14 cellular contexts compared by ENCODE assay signal in the genomic region with DNA sequence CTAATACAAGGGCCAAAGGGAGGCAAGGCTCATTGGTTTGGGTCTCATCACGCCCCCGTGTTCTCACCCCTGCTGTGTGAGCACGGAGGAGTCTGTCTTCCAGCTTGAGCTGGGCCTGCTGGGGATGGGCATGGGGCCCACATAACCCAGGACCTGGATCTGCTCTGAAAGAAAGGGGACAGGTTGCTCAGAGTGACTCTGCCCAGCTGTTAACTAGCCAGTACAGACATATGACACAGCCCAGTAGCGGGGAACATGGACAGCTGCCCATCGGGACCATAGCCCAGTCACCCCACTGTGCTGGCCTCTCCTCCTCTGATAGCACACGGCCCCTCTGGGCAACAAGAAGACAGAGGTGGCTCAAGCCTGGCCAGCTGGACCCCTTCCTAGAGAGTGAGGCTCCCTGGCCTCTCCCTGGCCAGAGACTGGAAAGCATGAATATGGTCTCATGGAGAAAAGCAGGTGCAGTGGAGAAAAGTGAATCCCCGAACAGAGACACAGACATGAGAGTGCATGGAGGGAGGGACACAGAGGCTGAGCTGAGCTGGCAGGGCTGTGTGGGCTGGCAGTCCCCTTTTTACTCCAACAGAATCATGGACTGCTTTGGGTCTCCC.
A peak's percentile ranks its signal among the peaks of the same experiment; 100 is the strongest.
DNase-seq lines count a peak whose midpoint lies in the region; TF ChIP-seq lines count a peak whose summit lies in the region.
"Had no signal": no experiment of that assay in that cellular context is flagged by ENCODE, and none has a peak within 500 bp of the region (broad histone marks: within the 10 kb centered on the region; RNA-seq: fewer than 3 reads in every experiment).

No MANE protein-coding gene starts in this region.

- H3K4me1 Mint-ChIP-seq in osteocyte (ENCODE audit: unreplicated experiment), result no peaks in the 10 kb centered on the region
- H3K4me1 Mint-ChIP-seq: GM23338 had no signal

- H3K27ac Mint-ChIP-seq in osteocyte (ENCODE audit: unreplicated experiment), result no peak overlapping the region
- H3K27ac Mint-ChIP-seq: CD4-positive, alpha-beta memory T cell; GM23338 had no signal

- H3K9me3 Mint-ChIP-seq in osteocyte (ENCODE audit: unreplicated experiment), result peaks cover 4% of the 10 kb centered on the region

- DNase-seq in activated effector memory CD4-positive, alpha-beta T cell treated with anti-CD3 and anti-CD28 coated beads, Interleukin-2, amount 50 U/mL, for 16 hours, result peak; percentile 36
- DNase-seq in activated effector memory CD4-positive, alpha-beta T cell treated with Interleukin-2 at 50 U/mL for 16 hours, result no peak
- peak; percentile 5 for DNase-seq in globus pallidus (ENCODE audit: low spot score)
- peak; percentile 59 for DNase-seq in osteocyte (ENCODE audit: extremely low spot score, unreplicated experiment)
- DNase-seq in HT-29 (ENCODE audit: low spot score), result no peak
- DNase-seq in retina, result no peak
- no peak for DNase-seq in NCI-H146 treated with DMSO at 0.1 percent for 48 hours (lab: John Stamatoyannopoulos, UW; ENCODE audit: unreplicated experiment)
- DNase-seq: Calu3; CD4-positive, alpha-beta memory T cell; COR-L47; DMS53; DND-41; H9 had no signal

- H3K27me3 Mint-ChIP-seq in osteocyte (ENCODE audit: unreplicated experiment), result no peaks in the 10 kb centered on the region

- H3K4me3 Mint-ChIP-seq in osteocyte (ENCODE audit: unreplicated experiment), result no peak overlapping the region
- H3K4me3 Mint-ChIP-seq: CD4-positive, alpha-beta memory T cell; GM23338; H9 had no signal

- no peak for TF ChIP-seq CTCF in osteocyte (IDR thresholded peaks at IDR 0.05)

- H3K36me3 Mint-ChIP-seq in osteocyte (ENCODE audit: unreplicated experiment), result no peaks in the 10 kb centered on the region
- H3K36me3 Mint-ChIP-seq: CD4-positive, alpha-beta memory T cell had no signal

Comparison
In these comparisons a context has a peak if more than half of its experiments do, and no peak if none do; other contexts are left out.
1. DNase-seq: peak in activated effector memory CD4-positive, alpha-beta T cell treated with anti-CD3 and anti-CD28 coated beads, Interleukin-2, amount 50 U/mL, for 16 hours (single experiment), globus pallidus (single experiment) and osteocyte (single experiment); none in activated effector memory CD4-positive, alpha-beta T cell treated with Interleukin-2 at 50 U/mL for 16 hours (single experiment), HT-29 (single experiment), retina (single experiment) and NCI-H146 treated with DMSO at 0.1 percent for 48 hours (single experiment).